ENCODE assay signal across 2 cellular contexts in the genomic region with DNA sequence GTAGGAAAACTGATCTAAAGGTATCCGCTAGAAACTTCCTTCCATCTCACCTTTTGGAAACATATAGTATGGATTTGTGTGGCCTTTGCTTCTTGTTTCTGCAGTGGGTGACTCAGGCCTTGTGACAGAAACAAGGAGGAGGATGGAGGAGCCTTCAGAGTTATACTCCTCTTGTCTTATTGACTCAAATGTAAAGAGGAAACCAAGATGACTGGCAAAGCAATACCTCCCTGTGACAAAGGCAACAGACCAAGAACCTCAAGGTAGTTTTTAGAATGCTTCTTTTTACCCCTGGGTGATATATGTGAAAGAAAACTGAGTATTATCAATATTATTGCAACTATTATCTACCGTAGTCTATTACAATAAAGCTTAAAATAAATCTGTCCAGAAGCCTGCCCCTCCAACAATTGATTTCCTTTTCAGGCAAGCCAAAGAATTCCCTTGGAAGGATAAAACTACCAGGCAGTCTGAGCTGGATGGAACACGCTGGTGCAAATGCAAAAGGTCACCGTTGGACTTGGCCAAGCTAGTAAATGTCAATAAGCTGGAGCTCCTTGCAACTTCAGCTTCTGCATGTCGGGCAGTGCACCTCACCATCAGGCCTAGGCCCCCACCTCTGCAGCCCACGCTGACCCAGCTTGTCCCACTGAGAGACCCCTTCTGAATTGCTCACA.
TF ChIP-seq lines count a peak whose summit lies in the region.

No MANE protein-coding gene starts in this region.

TF ChIP-seq in GM23338, 12 proteins besides CTCF, POLR2A, EP300 and RAD21 (continued from another document):
- no peak for TF ChIP-seq ZNF462 (CRISPR knock-in tag; IDR thresholded peaks at IDR 0.05)
- no peak for TF ChIP-seq ETS1 (IDR thresholded peaks at IDR 0.05)
- TF ChIP-seq EZH2 (IDR thresholded peaks at IDR 0.05; ENCODE audit: low read depth, unreplicated experiment), result no peak
- TF ChIP-seq EZH2phosphoT487 (IDR thresholded peaks at IDR 0.05; ENCODE audit: unreplicated experiment), result no peak
- TF ChIP-seq, protein P1, sequence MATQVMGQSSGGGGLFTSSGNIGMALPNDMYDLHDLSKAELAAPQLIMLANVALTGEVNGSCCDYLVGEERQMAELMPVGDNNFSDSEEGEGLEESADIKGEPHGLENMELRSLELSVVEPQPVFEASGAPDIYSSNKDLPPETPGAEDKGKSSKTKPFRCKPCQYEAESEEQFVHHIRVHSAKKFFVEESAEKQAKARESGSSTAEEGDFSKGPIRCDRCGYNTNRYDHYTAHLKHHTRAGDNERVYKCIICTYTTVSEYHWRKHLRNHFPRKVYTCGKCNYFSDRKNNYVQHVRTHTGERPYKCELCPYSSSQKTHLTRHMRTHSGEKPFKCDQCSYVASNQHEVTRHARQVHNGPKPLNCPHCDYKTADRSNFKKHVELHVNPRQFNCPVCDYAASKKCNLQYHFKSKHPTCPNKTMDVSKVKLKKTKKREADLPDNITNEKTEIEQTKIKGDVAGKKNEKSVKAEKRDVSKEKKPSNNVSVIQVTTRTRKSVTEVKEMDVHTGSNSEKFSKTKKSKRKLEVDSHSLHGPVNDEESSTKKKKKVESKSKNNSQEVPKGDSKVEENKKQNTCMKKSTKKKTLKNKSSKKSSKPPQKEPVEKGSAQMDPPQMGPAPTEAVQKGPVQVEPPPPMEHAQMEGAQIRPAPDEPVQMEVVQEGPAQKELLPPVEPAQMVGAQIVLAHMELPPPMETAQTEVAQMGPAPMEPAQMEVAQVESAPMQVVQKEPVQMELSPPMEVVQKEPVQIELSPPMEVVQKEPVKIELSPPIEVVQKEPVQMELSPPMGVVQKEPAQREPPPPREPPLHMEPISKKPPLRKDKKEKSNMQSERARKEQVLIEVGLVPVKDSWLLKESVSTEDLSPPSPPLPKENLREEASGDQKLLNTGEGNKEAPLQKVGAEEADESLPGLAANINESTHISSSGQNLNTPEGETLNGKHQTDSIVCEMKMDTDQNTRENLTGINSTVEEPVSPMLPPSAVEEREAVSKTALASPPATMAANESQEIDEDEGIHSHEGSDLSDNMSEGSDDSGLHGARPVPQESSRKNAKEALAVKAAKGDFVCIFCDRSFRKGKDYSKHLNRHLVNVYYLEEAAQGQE (IDR thresholded peaks at IDR 0.05; ENCODE audit: unreplicated experiment), result no peak
TF ChIP-seq in GM23338: peak in this region for 0.

TF ChIP-seq in GM12878, 131 proteins besides CTCF, POLR2A, EP300 and RAD21 (continued from another document):
- TF ChIP-seq, protein P2, sequence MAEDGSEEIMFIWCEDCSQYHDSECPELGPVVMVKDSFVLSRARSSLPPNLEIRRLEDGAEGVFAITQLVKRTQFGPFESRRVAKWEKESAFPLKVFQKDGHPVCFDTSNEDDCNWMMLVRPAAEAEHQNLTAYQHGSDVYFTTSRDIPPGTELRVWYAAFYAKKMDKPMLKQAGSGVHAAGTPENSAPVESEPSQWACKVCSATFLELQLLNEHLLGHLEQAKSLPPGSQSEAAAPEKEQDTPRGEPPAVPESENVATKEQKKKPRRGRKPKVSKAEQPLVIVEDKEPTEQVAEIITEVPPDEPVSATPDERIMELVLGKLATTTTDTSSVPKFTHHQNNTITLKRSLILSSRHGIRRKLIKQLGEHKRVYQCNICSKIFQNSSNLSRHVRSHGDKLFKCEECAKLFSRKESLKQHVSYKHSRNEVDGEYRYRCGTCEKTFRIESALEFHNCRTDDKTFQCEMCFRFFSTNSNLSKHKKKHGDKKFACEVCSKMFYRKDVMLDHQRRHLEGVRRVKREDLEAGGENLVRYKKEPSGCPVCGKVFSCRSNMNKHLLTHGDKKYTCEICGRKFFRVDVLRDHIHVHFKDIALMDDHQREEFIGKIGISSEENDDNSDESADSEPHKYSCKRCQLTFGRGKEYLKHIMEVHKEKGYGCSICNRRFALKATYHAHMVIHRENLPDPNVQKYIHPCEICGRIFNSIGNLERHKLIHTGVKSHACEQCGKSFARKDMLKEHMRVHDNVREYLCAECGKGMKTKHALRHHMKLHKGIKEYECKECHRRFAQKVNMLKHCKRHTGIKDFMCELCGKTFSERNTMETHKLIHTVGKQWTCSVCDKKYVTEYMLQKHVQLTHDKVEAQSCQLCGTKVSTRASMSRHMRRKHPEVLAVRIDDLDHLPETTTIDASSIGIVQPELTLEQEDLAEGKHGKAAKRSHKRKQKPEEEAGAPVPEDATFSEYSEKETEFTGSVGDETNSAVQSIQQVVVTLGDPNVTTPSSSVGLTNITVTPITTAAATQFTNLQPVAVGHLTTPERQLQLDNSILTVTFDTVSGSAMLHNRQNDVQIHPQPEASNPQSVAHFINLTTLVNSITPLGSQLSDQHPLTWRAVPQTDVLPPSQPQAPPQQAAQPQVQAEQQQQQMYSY (CRISPR knock-in tag; IDR thresholded peaks at IDR 0.05), result no peak
TF ChIP-seq in GM12878: peak in this region for 0.
